Comparison of ENCODE assay signal across 1 cellular context in genomic region chr4:66475596-66475995, GRCh38.
TF ChIP-seq lines count a peak whose summit lies in the region.

No MANE protein-coding gene starts in this region.

TF ChIP-seq in SK-N-SH treated with all-trans-retinoic acid at 6 μM for 48 hours, 23 proteins besides CTCF, POLR2A, EP300 and RAD21 (continued from another document):
- no peak for TF ChIP-seq TSHZ2 (CRISPR knock-in tag; IDR thresholded peaks at IDR 0.05)
- no peak for TF ChIP-seq CREB5 (CRISPR knock-in tag; IDR thresholded peaks at IDR 0.05; ENCODE audit: low read depth)
- no peak for TF ChIP-seq ZFP3 (CRISPR knock-in tag; IDR thresholded peaks at IDR 0.05)
